11 cellular contexts compared by ENCODE assay signal in genomic region chrX:65671286-65671685, GRCh38. TPM values are rescaled to one million over a fixed set of nuclear protein-coding genes. Genes with fewer than 3 reads are reported as not detected.
A peak's percentile ranks its signal among the peaks of the same experiment; 100 is the strongest.
DNase-seq lines count a peak whose midpoint lies in the region; ATAC-seq, FAIRE-seq and TF ChIP-seq lines count a peak whose summit lies in the region.
"Had no signal": no experiment of that assay in that cellular context is flagged by ENCODE, and none has a peak within 500 bp of the region (broad histone marks: within the 10 kb centered on the region; RNA-seq: fewer than 3 reads in every experiment).

No MANE protein-coding gene starts in this region.

- WGBS in prostate gland = 21% methylated on average over 3 of the region's 3 CpGs

- no peak for ATAC-seq in activated T-cell treated with anti-CD3 and anti-CD28 coated beads, Interleukin-2, amount 50 U/mL, for 4 hours
- ATAC-seq in thoracic aorta (ENCODE audit: insufficient number of reproducible peaks, low FRiP score, low read depth) = no peak

- POLR2A ChIA-PET in activated CD4-positive, alpha-beta memory T cell treated with anti-CD3 and anti-CD28 coated beads, Interleukin-2, amount 10 ng/mL, durations not matched to agents 7 days and 5 days (lab: Charles Lee) = interaction anchor here (1.0 to 6.2 kb wide), 6 partner anchors 8 to 74 kb away, joined by 3 to 69 read pairs (median 18); no protein-coding TSS in a partner anchor

- CTCF ChIA-PET in activated CD4-positive, alpha-beta memory T cell treated with anti-CD3 and anti-CD28 coated beads, Interleukin-2, amount 10 ng/mL, durations not matched to agents 7 days and 5 days (lab: Charles Lee) = interaction anchor here (1.1 to 1.5 kb wide), 2 partner anchors 26 to 74 kb away, joined by 3 read pairs; no protein-coding TSS in a partner anchor

- H3K4me3 ChIP-seq in kidney (ENCODE audit: low read length in 2 of 2) (peak overlapping the region; percentile 47 to 55), thoracic aorta (peak overlapping the region; percentile 62), prostate gland (no peak overlapping the region)

- DNase-seq in activated T-cell treated with anti-CD3 and anti-CD28 coated beads, Interleukin-2, amount 50 U/mL, for 4 hours = no peak
- no peak for DNase-seq in activated T-cell treated with anti-CD3 and anti-CD28 coated beads, Interleukin-2, amount 50 U/mL, for 1 hour
- no peak for DNase-seq in activated CD4-positive, alpha-beta memory T cell treated with anti-CD3 and anti-CD28 coated beads, Interleukin-2, amount 10 ng/mL, durations not matched to agents 7 days and 5 days
- DNase-seq in kidney (no peak), thoracic aorta (ENCODE audit: low spot score) (no peak), NCI-H187 (lab: John Stamatoyannopoulos, UW) (no peak), prostate gland (ENCODE audit: low spot score) (no peak), NCI-H1930 (lab: John Stamatoyannopoulos, UW) (no peak)
- DNase-seq: C1 segment of cervical spinal cord, SHP77 had no signal

- peaks cover 41% of the 10 kb centered on the region for H3K36me3 Mint-ChIP-seq in activated T-cell treated with anti-CD3 and anti-CD28 coated beads, Interleukin-2, amount 50 U/mL, for 4 hours (ENCODE audit: insufficient read depth)
- H3K36me3 Mint-ChIP-seq in activated CD4-positive, alpha-beta memory T cell treated with anti-CD3 and anti-CD28 coated beads, Interleukin-2, amount 10 ng/mL, durations not matched to agents 7 days and 5 days (ENCODE audit: low read depth) = peaks cover 78% of the 10 kb centered on the region

- no peaks in the 10 kb centered on the region for H3K9me3 ChIP-seq in kidney (ENCODE audit: control insufficient read depth in 1 of 2, low read length in 2 of 2)
- H3K9me3 ChIP-seq in thoracic aorta = no peaks in the 10 kb centered on the region
- H3K9me3 ChIP-seq in prostate gland = no peaks in the 10 kb centered on the region

- H3K36me3 ChIP-seq in kidney (ENCODE audit: control insufficient read depth in 1 of 2, insufficient read depth in 2 of 2, low read length in 2 of 2) (peaks cover 0 to 4% of the 10 kb centered on the region in 2 donors), thoracic aorta (no peaks in the 10 kb centered on the region), prostate gland (no peaks in the 10 kb centered on the region)

- no peak for TF ChIP-seq POLR2A in prostate gland (IDR thresholded peaks at IDR 0.05)

- peak overlapping the region; percentile 55 to 65 for H3K9ac ChIP-seq in kidney (ENCODE audit: low read length in 2 of 2)

- no peak for TF ChIP-seq CTCF in kidney (IDR thresholded peaks at IDR 0.05; ENCODE audit: borderline replicate concordance, extremely low read depth, insufficient read depth)
- TF ChIP-seq CTCF in thoracic aorta (IDR thresholded peaks at IDR 0.05) = no peak
- TF ChIP-seq CTCF in prostate gland (IDR thresholded peaks at IDR 0.05) = no peak

- H3K27ac ChIP-seq in kidney (ENCODE audit: low read depth in 2 of 2, low read length in 2 of 2) (peak overlapping the region; percentile 83 to 88), thoracic aorta (peak overlapping the region; percentile 28 to 92), prostate gland (peak overlapping the region in 1 of 2 donors; percentile 4)

- H3K4me1 ChIP-seq in kidney (ENCODE audit: control insufficient read depth in 1 of 2, insufficient read depth in 1 of 2, low read depth in 1 of 2, low read length in 2 of 2) = peaks cover 20 to 41% of the 10 kb centered on the region in 2 donors
- H3K4me1 ChIP-seq in thoracic aorta (ENCODE audit: control insufficient read depth in 1 of 2, low read depth in 2 of 2) = peaks cover 31 to 53% of the 10 kb centered on the region in 2 donors
- no peaks in the 10 kb centered on the region for H3K4me1 ChIP-seq in prostate gland (replicated peaks)

- intact Hi-C loops in kidney (cut with DNase I) (no loop called here), prostate gland (cut with DNase I) (no loop called here)

- H3K4me1 Mint-ChIP-seq in activated T-cell treated with anti-CD3 and anti-CD28 coated beads, Interleukin-2, amount 50 U/mL, for 4 hours (ENCODE audit: low read depth) = peaks cover 54% of the 10 kb centered on the region
- peaks cover 55% of the 10 kb centered on the region for H3K4me1 Mint-ChIP-seq in activated CD4-positive, alpha-beta memory T cell treated with anti-CD3 and anti-CD28 coated beads, Interleukin-2, amount 10 ng/mL, durations not matched to agents 7 days and 5 days

- FAIRE-seq in kidney (lab: Jason Lieb, UNC) = peak; percentile 74
- FAIRE-seq: frontal cortex had no signal

- H3K27me3 ChIP-seq in thoracic aorta (replicated peaks; ENCODE audit: insufficient read depth) (no peaks in the 10 kb centered on the region), prostate gland (replicated peaks; ENCODE audit: insufficient read depth) (no peaks in the 10 kb centered on the region)

- H3K27ac Mint-ChIP-seq in activated CD4-positive, alpha-beta memory T cell treated with anti-CD3 and anti-CD28 coated beads, Interleukin-2, amount 10 ng/mL, durations not matched to agents 7 days and 5 days = peak overlapping the region; percentile 80

- peak overlapping the region; percentile 94 for H3K4me3 Mint-ChIP-seq in activated T-cell treated with anti-CD3 and anti-CD28 coated beads, Interleukin-2, amount 50 U/mL, for 4 hours
- H3K4me3 Mint-ChIP-seq in activated CD4-positive, alpha-beta memory T cell treated with anti-CD3 and anti-CD28 coated beads, Interleukin-2, amount 10 ng/mL, durations not matched to agents 7 days and 5 days = peak overlapping the region; percentile 91

- H3K27me3 Mint-ChIP-seq in activated T-cell treated with anti-CD3 and anti-CD28 coated beads, Interleukin-2, amount 50 U/mL, for 4 hours (ENCODE audit: low read depth) = no peaks in the 10 kb centered on the region
- no peaks in the 10 kb centered on the region for H3K27me3 Mint-ChIP-seq in activated CD4-positive, alpha-beta memory T cell treated with anti-CD3 and anti-CD28 coated beads, Interleukin-2, amount 10 ng/mL, durations not matched to agents 7 days and 5 days

- H3K9me3 Mint-ChIP-seq in activated T-cell treated with anti-CD3 and anti-CD28 coated beads, Interleukin-2, amount 50 U/mL, for 4 hours = no peaks in the 10 kb centered on the region
- H3K9me3 Mint-ChIP-seq in activated CD4-positive, alpha-beta memory T cell treated with anti-CD3 and anti-CD28 coated beads, Interleukin-2, amount 10 ng/mL, durations not matched to agents 7 days and 5 days = no peaks in the 10 kb centered on the region

RNA-seq across cellular contexts. Expression of gene MSN, which starts 3.8 kb away (rescaled TPM):
- 100 to 1,000 TPM; 403 to 452 (median 429) TPM for total RNA-seq in activated T-cell treated with anti-CD3 and anti-CD28 coated beads, Interleukin-2, amount 50 U/mL, for 4 hours
- 100 to 1,000 TPM; 632 to 637 TPM for total RNA-seq in activated CD4-positive, alpha-beta memory T cell treated with anti-CD3 and anti-CD28 coated beads, Interleukin-2, amount 10 ng/mL, durations not matched to agents 7 days and 5 days
- total RNA-seq in kidney (391 TPM), thoracic aorta (100 to 1,000 TPM; 365 to 428 TPM), prostate gland (100 to 1,000 TPM in 1 of 2 donors, 10 to 100 TPM in 1; 53.6 to 116 TPM)
- 124 TPM for polyA plus RNA-seq in kidney (ENCODE audit: insufficient read depth, low read depth, low replicate concordance)

Comparison
In these comparisons a context has a peak if more than half of its experiments do, and no peak if none do; other contexts are left out.
1. H3K4me3 ChIP-seq: peak in kidney (2 of 2) and thoracic aorta (single experiment); none in prostate gland (0 of 2).